Comparison of ENCODE assay signal across 13 cellular contexts in the genomic region with DNA sequence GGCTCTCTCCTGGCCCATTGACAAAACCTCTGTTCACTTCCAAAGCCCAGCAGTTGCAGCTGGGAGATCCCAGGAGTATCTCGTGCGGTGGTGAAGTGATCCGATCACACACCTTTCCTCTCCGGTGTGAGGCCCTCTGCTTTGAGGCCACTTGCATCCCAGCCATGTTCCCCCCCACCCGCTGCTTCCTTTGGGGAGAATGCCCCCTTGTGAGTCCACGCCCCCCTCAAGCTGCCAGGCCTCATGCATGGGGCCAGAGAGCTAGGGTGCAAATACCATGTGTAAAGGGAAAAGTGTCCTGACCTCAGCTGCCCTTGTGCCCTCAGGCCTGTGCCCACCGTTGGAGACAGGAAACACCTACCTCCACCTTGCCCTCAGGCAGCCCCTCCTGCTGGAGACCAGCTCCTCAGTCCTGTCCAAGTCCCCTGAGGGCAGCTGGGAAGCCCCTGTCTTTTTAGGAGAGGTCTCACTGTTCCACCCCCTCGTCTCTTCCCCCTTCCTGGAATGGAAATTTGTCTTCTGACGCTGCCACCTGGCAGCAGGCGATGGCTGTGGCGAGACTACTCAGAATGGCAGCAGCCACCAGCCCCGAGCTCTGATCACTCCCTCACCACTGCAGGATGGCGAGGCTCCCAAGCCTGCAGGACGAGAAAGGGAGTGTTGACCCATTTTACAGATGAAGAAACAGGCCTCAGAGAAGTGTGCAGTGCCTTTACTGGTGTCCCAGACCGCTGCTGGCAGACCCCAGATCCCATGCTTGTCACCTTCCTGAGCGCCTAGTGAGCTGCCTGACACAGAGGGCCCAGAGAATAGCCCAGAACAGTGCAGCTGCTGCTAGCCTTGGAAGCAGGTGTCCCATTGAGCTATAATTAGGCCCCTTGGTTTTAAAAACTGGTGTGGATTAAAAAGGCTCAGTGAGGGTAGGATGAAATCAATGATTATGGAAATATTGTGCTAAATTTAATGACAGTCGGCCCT.
DNase-seq lines count a peak whose midpoint lies in the region; ATAC-seq, FAIRE-seq and TF ChIP-seq lines count a peak whose summit lies in the region.
"Had no signal": no experiment of that assay in that cellular context is flagged by ENCODE, and none has a peak within 500 bp of the region (broad histone marks: within the 10 kb centered on the region; RNA-seq: fewer than 3 reads in every experiment).

No MANE protein-coding gene starts in this region.

- H3K9me3 ChIP-seq in A549: no peaks in the 10 kb centered on the region
- no peaks in the 10 kb centered on the region for H3K9me3 ChIP-seq in CD4-positive, CD25-positive, alpha-beta regulatory T cell (ENCODE audit: control insufficient read depth in 2 of 2, low read length in 2 of 2)

- no peaks in the 10 kb centered on the region for H3K27me3 Mint-ChIP-seq in CD4-positive, CD25-positive, alpha-beta regulatory T cell
- no peaks in the 10 kb centered on the region for H3K27me3 Mint-ChIP-seq in activated CD4-positive, alpha-beta memory T cell treated with anti-CD3 and anti-CD28 coated beads, Interleukin-2, amount 10 ng/mL, durations not matched to agents 7 days and 5 days
- no peaks in the 10 kb centered on the region for H3K27me3 Mint-ChIP-seq in chondrocyte (ENCODE audit: low read depth)
- H3K27me3 Mint-ChIP-seq: naive thymus-derived CD4-positive, alpha-beta T cell had no signal

- no peak for TF ChIP-seq RAD21 in A549 (conservative IDR thresholded peaks at IDR 0.05 in 1 of 2, IDR thresholded peaks at IDR 0.05 in 1 of 2)

- ATAC-seq in A549: no peak; a peak in 1 of 6 replicates
- no peak for ATAC-seq in CD4-positive, CD25-positive, alpha-beta regulatory T cell (ENCODE audit: low read depth in 2 of 2)

- no peak for TF ChIP-seq POLR2A in A549 (IDR thresholded peaks at IDR 0.05; ENCODE audit: low read length)

- H3K4me1 ChIP-seq in A549: peaks cover 32% of the 10 kb centered on the region
- no peaks in the 10 kb centered on the region for H3K4me1 ChIP-seq in CD4-positive, CD25-positive, alpha-beta regulatory T cell (ENCODE audit: control insufficient read depth, insufficient read depth, low read length, poor library complexity, severe bottlenecking)

- POLR2A ChIA-PET in A549 (lab: Yijun Ruan, JAX): no interaction called here
- POLR2A ChIA-PET in activated CD4-positive, alpha-beta memory T cell treated with anti-CD3 and anti-CD28 coated beads, Interleukin-2, amount 10 ng/mL, durations not matched to agents 7 days and 5 days (lab: Charles Lee): interaction anchor here (0.7 to 1.6 kb wide), 4 partner anchors 10 to 81 kb away, joined by 3 to 4 read pairs (median 4); no protein-coding TSS in a partner anchor

- peaks cover 2% of the 10 kb centered on the region for H3K36me3 ChIP-seq in CD4-positive, CD25-positive, alpha-beta regulatory T cell (ENCODE audit: control insufficient read depth, insufficient read depth, low read length)

- peaks cover 0 to 33% (median 9%) of the 10 kb centered on the region in 4 donors for H3K4me1 Mint-ChIP-seq in CD4-positive, CD25-positive, alpha-beta regulatory T cell
- peaks cover 63% of the 10 kb centered on the region for H3K4me1 Mint-ChIP-seq in activated CD4-positive, alpha-beta memory T cell treated with anti-CD3 and anti-CD28 coated beads, Interleukin-2, amount 10 ng/mL, durations not matched to agents 7 days and 5 days
- H3K4me1 Mint-ChIP-seq in chondrocyte (ENCODE audit: low read depth): peaks cover 39% of the 10 kb centered on the region
- H3K4me1 Mint-ChIP-seq: stimulated activated memory B cell treated with anti-CD40 and anti-IgM and Interleukin-4, amounts not matched to agents 10 μg/mL and 1 μg/mL and 100 μg/mL, for 72 hours had no signal

- H3K9me3 Mint-ChIP-seq in CD4-positive, CD25-positive, alpha-beta regulatory T cell: no peaks in the 10 kb centered on the region
- H3K9me3 Mint-ChIP-seq in activated CD4-positive, alpha-beta memory T cell treated with anti-CD3 and anti-CD28 coated beads, Interleukin-2, amount 10 ng/mL, durations not matched to agents 7 days and 5 days: no peaks in the 10 kb centered on the region
- no peaks in the 10 kb centered on the region for H3K9me3 Mint-ChIP-seq in chondrocyte (ENCODE audit: low read depth)
- H3K9me3 Mint-ChIP-seq: naive thymus-derived CD4-positive, alpha-beta T cell; stimulated activated memory B cell treated with anti-CD40 and anti-IgM and Interleukin-4, amounts not matched to agents 10 μg/mL and 1 μg/mL and 100 μg/mL, for 72 hours had no signal

- no peak for FAIRE-seq in A549 (lab: Jason Lieb, UNC)
- FAIRE-seq: astrocyte had no signal

- no peak overlapping the region for H3K4me3 ChIP-seq in A549
- H3K4me3 ChIP-seq in CD4-positive, CD25-positive, alpha-beta regulatory T cell (ENCODE audit: low read depth, low read length): no peak overlapping the region

- no peaks in the 10 kb centered on the region for H3K27me3 ChIP-seq in CD4-positive, CD25-positive, alpha-beta regulatory T cell (ENCODE audit: control insufficient read depth, insufficient read depth, low read length)

- WGBS in A549 (ENCODE audit: missing lambda C conversion rate): 84% methylated on average over 17 of the region's 17 CpGs

- H3K4me2 ChIP-seq in A549: no peak overlapping the region

- TF ChIP-seq CTCF in A549 (IDR thresholded peaks at IDR 0.05) (no peak), chondrocyte (IDR thresholded peaks at IDR 0.05) (no peak)

- peak overlapping the region; percentile 2; a peak in 2 of 6 replicates for H3K27ac ChIP-seq in A549
- H3K27ac ChIP-seq in CD4-positive, CD25-positive, alpha-beta regulatory T cell (ENCODE audit: insufficient read depth, low read length, poor library complexity, severe bottlenecking): no peak overlapping the region
- H3K27ac ChIP-seq: epithelial cell of prostate had no signal

- peaks cover 26% of the 10 kb centered on the region for H3K36me3 Mint-ChIP-seq in CD4-positive, CD25-positive, alpha-beta regulatory T cell
- H3K36me3 Mint-ChIP-seq in activated CD4-positive, alpha-beta memory T cell treated with anti-CD3 and anti-CD28 coated beads, Interleukin-2, amount 10 ng/mL, durations not matched to agents 7 days and 5 days (ENCODE audit: low read depth): peaks cover 25% of the 10 kb centered on the region
- H3K36me3 Mint-ChIP-seq in chondrocyte (ENCODE audit: low read depth): peaks cover 4% of the 10 kb centered on the region
- H3K36me3 Mint-ChIP-seq: stimulated activated memory B cell treated with anti-CD40 and anti-IgM and Interleukin-4, amounts not matched to agents 10 μg/mL and 1 μg/mL and 100 μg/mL, for 72 hours had no signal

- no peak for TF ChIP-seq EP300 in A549 (IDR thresholded peaks at IDR 0.05)

- peak overlapping the region; percentile 31 to 49 (median 31) for H3K27ac Mint-ChIP-seq in CD4-positive, CD25-positive, alpha-beta regulatory T cell
- H3K27ac Mint-ChIP-seq in activated CD4-positive, alpha-beta memory T cell treated with anti-CD3 and anti-CD28 coated beads, Interleukin-2, amount 10 ng/mL, durations not matched to agents 7 days and 5 days: peak overlapping the region; percentile 82
- no peak overlapping the region for H3K27ac Mint-ChIP-seq in chondrocyte (ENCODE audit: unreplicated experiment)
- H3K27ac Mint-ChIP-seq: stimulated activated memory B cell treated with anti-CD40 and anti-IgM and Interleukin-4, amounts not matched to agents 10 μg/mL and 1 μg/mL and 100 μg/mL, for 72 hours had no signal

- no peak overlapping the region for H3K4me3 Mint-ChIP-seq in CD4-positive, CD25-positive, alpha-beta regulatory T cell
- no peak overlapping the region for H3K4me3 Mint-ChIP-seq in activated CD4-positive, alpha-beta memory T cell treated with anti-CD3 and anti-CD28 coated beads, Interleukin-2, amount 10 ng/mL, durations not matched to agents 7 days and 5 days
- no peak overlapping the region for H3K4me3 Mint-ChIP-seq in chondrocyte (ENCODE audit: unreplicated experiment)
- H3K4me3 Mint-ChIP-seq: stimulated activated memory B cell treated with anti-CD40 and anti-IgM and Interleukin-4, amounts not matched to agents 10 μg/mL and 1 μg/mL and 100 μg/mL, for 72 hours had no signal

- DNase-seq in A549 (ENCODE audit: low read depth in 1 of 2, low spot score in 1 of 2) (no peak), mesenteric fat pad (ENCODE audit: low spot score) (peak; percentile 86), activated gamma-delta T cell (lab: John Stamatoyannopoulos, UW) (no peak), chondrocyte (ENCODE audit: low spot score) (no peak), pons (ENCODE audit: low spot score) (no peak)
- DNase-seq in CD4-positive, CD25-positive, alpha-beta regulatory T cell: no peak
- no peak for DNase-seq in activated CD4-positive, alpha-beta memory T cell treated with anti-CD3 and anti-CD28 coated beads, Interleukin-2, amount 10 ng/mL, durations not matched to agents 7 days and 5 days
- DNase-seq: naive thymus-derived CD4-positive, alpha-beta T cell; NCI-H510A treated with DMSO at 0.1 percent for 48 hours; SW 1271 had no signal

- CTCF ChIA-PET in A549 (lab: Yijun Ruan, JAX): interaction anchor here (0.5 to 5.8 kb wide), 24 partner anchors 9 to 444 kb away, joined by 3 to 44 read pairs (median 4); no protein-coding TSS in a partner anchor
- CTCF ChIA-PET in activated CD4-positive, alpha-beta memory T cell treated with anti-CD3 and anti-CD28 coated beads, Interleukin-2, amount 10 ng/mL, durations not matched to agents 7 days and 5 days (lab: Charles Lee): interaction anchor here (0.7 to 3.1 kb wide), 9 partner anchors 8 to 580 kb away, joined by 3 to 13 read pairs (median 3); no protein-coding TSS in a partner anchor

TF ChIP-seq in A549, 52 proteins besides CTCF, POLR2A, EP300 and RAD21:
- TF ChIP-seq RARB (CRISPR knock-in tag; IDR thresholded peaks at IDR 0.05) (no peak), HOXB5 (CRISPR knock-in tag; IDR thresholded peaks at IDR 0.05) (no peak), PHF8 (IDR thresholded peaks at IDR 0.05; ENCODE audit: borderline replicate concordance, low read depth) (no peak)
- TF ChIP-seq, protein P1, sequence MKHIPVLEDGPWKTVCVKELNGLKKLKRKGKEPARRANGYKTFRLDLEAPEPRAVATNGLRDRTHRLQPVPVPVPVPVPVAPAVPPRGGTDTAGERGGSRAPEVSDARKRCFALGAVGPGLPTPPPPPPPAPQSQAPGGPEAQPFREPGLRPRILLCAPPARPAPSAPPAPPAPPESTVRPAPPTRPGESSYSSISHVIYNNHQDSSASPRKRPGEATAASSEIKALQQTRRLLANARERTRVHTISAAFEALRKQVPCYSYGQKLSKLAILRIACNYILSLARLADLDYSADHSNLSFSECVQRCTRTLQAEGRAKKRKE (CRISPR knock-in tag; IDR thresholded peaks at IDR 0.05; ENCODE audit: low read depth): no peak
